ENCODE assay signal across 9 cellular contexts in the genomic region with DNA sequence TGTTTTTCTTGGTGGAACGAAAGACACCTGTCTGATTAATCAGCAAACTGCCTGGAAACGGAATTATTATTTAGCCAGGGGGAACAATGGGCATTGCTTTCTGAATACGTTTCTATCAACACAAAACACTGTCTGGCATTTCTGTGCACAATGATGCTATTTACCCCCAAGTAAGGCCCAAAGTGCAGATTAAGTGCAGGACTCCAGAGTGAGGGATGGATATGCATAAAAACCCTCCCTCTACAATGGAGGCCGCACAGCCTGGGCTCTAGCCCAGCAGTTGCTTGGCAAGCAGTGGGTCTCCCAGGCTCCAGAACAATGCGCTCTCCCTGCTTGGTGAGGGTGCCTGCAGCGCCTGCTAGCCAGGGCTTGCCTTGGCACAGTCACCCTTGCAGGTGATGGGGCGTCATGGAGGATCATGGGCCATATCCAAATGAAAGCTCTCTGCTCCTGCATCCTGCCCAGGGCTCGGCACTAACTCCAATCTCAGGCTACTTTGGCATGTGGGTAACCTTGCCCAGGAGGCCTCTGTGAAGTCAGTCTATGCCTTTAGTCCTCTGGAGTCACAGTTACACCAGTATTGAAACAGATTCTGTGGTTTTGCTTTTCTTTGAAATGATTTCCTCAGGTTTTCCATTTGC. TPM values are rescaled to one million over a fixed set of nuclear protein-coding genes. Genes with fewer than 3 reads are reported as not detected.
DNase-seq lines count a peak whose midpoint lies in the region; ATAC-seq and TF ChIP-seq lines count a peak whose summit lies in the region.
"Had no signal": no experiment of that assay in that cellular context is flagged by ENCODE, and none has a peak within 500 bp of the region (broad histone marks: within the 10 kb centered on the region; RNA-seq: fewer than 3 reads in every experiment).

No MANE protein-coding gene starts in this region.

- H3K4me3 ChIP-seq in suprapubic skin = no peak overlapping the region

- ATAC-seq in GM19324 (IDR thresholded peaks at IDR 0.05; ENCODE audit: low FRiP score, unreplicated experiment) (no peak), HG03442 (IDR thresholded peaks at IDR 0.05; ENCODE audit: unreplicated experiment) (no peak)

- WGBS in suprapubic skin = 46% methylated on average over 5 of the region's 8 CpGs

- peaks cover 10% of the 10 kb centered on the region for H3K36me3 ChIP-seq in suprapubic skin

- no peak for TF ChIP-seq POLR2A in suprapubic skin (IDR thresholded peaks at IDR 0.05)

- H3K4me1 ChIP-seq in suprapubic skin = peaks cover 34% of the 10 kb centered on the region

- no peaks in the 10 kb centered on the region for H3K9me3 ChIP-seq in suprapubic skin

- no peak for TF ChIP-seq CTCF in suprapubic skin (IDR thresholded peaks at IDR 0.05)

- H3K27me3 ChIP-seq in suprapubic skin = no peaks in the 10 kb centered on the region

- H3K27ac ChIP-seq in angular gyrus (ENCODE audit: low read depth, low read length) (peak overlapping the region; percentile 83), suprapubic skin (peak overlapping the region; percentile 62)

- TF ChIP-seq EP300 in suprapubic skin (IDR thresholded peaks at IDR 0.05) = no peak

- DNase-seq in activated CD8-positive, alpha-beta memory T cell treated with anti-CD3 and anti-CD28 coated beads for 24 hours = peak; percentile 74
- DNase-seq in activated CD8-positive, alpha-beta memory T cell treated with anti-CD3 and anti-CD28 coated beads, Interleukin-2, amount 50 U/mL, for 4 hours = no peak
- DNase-seq in hippocampal formation (lab: John Stamatoyannopoulos, UW) (peak; percentile 82 to 90), suprapubic skin (ENCODE audit: low spot score in 2 of 2) (no peak), SW480 (ENCODE audit: low spot score) (no peak)

RNA-seq across cellular contexts. Expression of gene SPATA24, which starts 11.5 kb away (rescaled TPM):
- total RNA-seq in suprapubic skin = 1 to 10 TPM in 3 of 4 donors, not detected in 1; 1.3 to 2.2 (median 1.4) TPM

RNA-seq across cellular contexts. Expression of gene PROB1, which starts 20.4 kb away (rescaled TPM):
- under 1 TPM; 0.08 to 0.44 (median 0.35) TPM for total RNA-seq in suprapubic skin

RNA-seq across cellular contexts. Expression of gene DNAJC18, which starts 24.0 kb away (rescaled TPM):
- 1 to 10 TPM; 2.2 to 7.2 (median 2.9) TPM for total RNA-seq in suprapubic skin

RNA-seq across cellular contexts. Expression of gene MZB1, which starts 25.6 kb away (rescaled TPM):
- total RNA-seq in suprapubic skin = not detected
- total RNA-seq: M059J had no signal

RNA-seq across cellular contexts. Expression of gene SLC23A1, which starts 32.2 kb away (rescaled TPM):
- total RNA-seq in suprapubic skin = 1 to 10 TPM in 3 of 4 donors, not detected in 1; 2.3 to 6.4 (median 3.0) TPM
- total RNA-seq: M059J had no signal

Comparison
In these comparisons a context has a peak if more than half of its experiments do, and no peak if none do; other contexts are left out.
1. DNase-seq: peak in activated CD8-positive, alpha-beta memory T cell treated with anti-CD3 and anti-CD28 coated beads for 24 hours (single experiment) and hippocampal formation (2 of 2); none in activated CD8-positive, alpha-beta memory T cell treated with anti-CD3 and anti-CD28 coated beads, Interleukin-2, amount 50 U/mL, for 4 hours (single experiment), suprapubic skin (0 of 2) and SW480 (single experiment).